In the genomic region with DNA sequence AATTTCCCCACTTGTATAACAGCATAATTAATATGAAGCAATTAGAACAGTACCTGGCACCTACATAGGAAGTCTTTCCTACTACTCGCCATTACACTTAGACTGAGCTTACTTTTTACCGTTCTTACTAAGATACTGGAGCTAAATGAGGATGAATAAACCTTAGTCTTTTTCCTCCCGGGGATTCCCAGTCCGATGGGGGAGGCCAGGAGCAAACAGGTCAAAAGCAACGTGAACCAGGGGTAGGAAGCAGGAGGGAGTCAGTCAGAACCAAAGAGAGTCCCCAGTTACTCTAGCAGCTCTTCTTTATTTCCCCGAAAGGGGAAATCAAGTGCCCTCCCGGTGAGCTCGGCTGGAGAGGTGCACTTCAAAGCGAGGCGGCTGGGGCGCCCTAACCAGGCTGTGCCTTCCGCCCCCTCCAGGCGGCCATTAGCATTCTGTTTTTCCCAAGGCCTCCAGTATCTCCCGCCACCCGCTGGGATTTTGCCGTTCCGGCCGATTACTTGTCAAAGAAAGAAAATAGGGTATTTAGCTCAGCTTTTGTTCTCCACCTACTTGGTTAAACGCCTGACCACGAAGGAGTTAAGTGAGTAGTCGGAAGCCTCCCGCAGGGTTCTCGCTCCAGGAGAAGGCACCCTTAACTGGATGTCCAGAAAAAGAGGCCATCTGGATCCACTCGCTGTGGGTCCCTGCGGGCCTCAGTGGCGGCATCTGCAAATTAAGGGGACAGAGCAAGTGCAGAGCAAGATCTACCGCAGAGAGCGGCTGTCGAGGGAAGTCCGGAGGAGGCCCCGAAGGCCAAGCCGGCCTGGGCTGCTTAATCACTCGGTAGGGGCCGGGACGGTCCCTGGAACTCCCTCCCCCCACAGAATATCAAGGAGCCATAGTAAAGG, we compare ENCODE assay signal across 10 cellular contexts. TPM values are rescaled to one million over a fixed set of nuclear protein-coding genes. Genes with fewer than 3 reads are reported as not detected.
A peak's percentile ranks its signal among the peaks of the same experiment; 100 is the strongest.
DNase-seq lines count a peak whose midpoint lies in the region; ATAC-seq and TF ChIP-seq lines count a peak whose summit lies in the region.
"Had no signal": no experiment of that assay in that cellular context is flagged by ENCODE, and none has a peak within 500 bp of the region (broad histone marks: within the 10 kb centered on the region; RNA-seq: fewer than 3 reads in every experiment).

No MANE protein-coding gene starts in this region.

- H3K4me1 ChIP-seq in IMR-90 (ENCODE audit: control insufficient read depth, insufficient read depth, low read length), result no peaks in the 10 kb centered on the region

- intact Hi-C loops in IMR-90 (cut with micrococcal nuclease), result no loop called here

- TF ChIP-seq CTCF in IMR-90 (conservative IDR thresholded peaks at IDR 0.05; ENCODE audit: low read depth, low read length) (0 out of 2 replicates have a peak, but pooled peaks have one; percentile 2), coronary artery (IDR thresholded peaks at IDR 0.05) (no peak), osteocyte (IDR thresholded peaks at IDR 0.05) (no peak)

- in situ Hi-C loops in IMR-90 (cut with MboI; ENCODE audit: low sequenced_read_pairs), result no loop called here

- no peak overlapping the region for H4K8ac ChIP-seq in IMR-90 (ENCODE audit: low read depth in 2 of 2, low read length in 2 of 2)

- H3K9ac ChIP-seq in IMR-90 (ENCODE audit: low read depth, low read length), result no peak overlapping the region

- H3K27me3 Mint-ChIP-seq in osteocyte (ENCODE audit: unreplicated experiment), result peaks cover 89% of the 10 kb centered on the region

- H2AK9ac ChIP-seq in IMR-90 (replicated peaks; ENCODE audit: low read depth, low read length, poor library complexity), result no peak overlapping the region

- H3K4ac ChIP-seq in IMR-90 (ENCODE audit: low read depth, low read length), result no peak overlapping the region

- no peaks in the 10 kb centered on the region for H4K20me1 ChIP-seq in IMR-90 (ENCODE audit: insufficient read depth, low read length)

- no peak overlapping the region for H3K27ac ChIP-seq in IMR-90 (ENCODE audit: insufficient read depth, low read length)
- no peak overlapping the region for H3K27ac ChIP-seq in coronary artery
- H3K27ac ChIP-seq: C4-2B had no signal

- H4K5ac ChIP-seq in IMR-90 (ENCODE audit: low read depth, low read length), result no peak overlapping the region

- BruUV-seq in IMR-90 (replicated peaks; lab: Mats Ljungman, UMichigan), result no TSS peak

- H3K14ac ChIP-seq in IMR-90 (replicated peaks; ENCODE audit: low read depth, low read length), result no peak overlapping the region

- no peaks in the 10 kb centered on the region for H3K36me3 Mint-ChIP-seq in osteocyte (ENCODE audit: unreplicated experiment)

- H3K9me3 ChIP-seq in IMR-90 (ENCODE audit: control insufficient read depth, insufficient read depth, low read length), result peaks cover 3% of the 10 kb centered on the region; the same call in 1 of the 2 replicates

- H3K4me2 ChIP-seq in IMR-90 (ENCODE audit: low read depth, low read length), result no peak overlapping the region

- no peak overlapping the region for H3K56ac ChIP-seq in IMR-90 (ENCODE audit: extremely low read depth, insufficient read depth, low read length)

- TF ChIP-seq POLR2A in IMR-90 (IDR thresholded peaks at IDR 0.05; ENCODE audit: low read depth, low read length), result no peak

- CTCF ChIA-PET in IMR-90 (lab: Yijun Ruan, JAX), result interaction anchor here (0.6 kb wide), 1 partner anchor 48 kb away, joined by 3 read pairs; no protein-coding TSS in a partner anchor

- no peaks in the 10 kb centered on the region for H3K79me1 ChIP-seq in IMR-90 (ENCODE audit: low read depth in 1 of 2, low read length in 2 of 2)

- no peak overlapping the region for H2BK20ac ChIP-seq in IMR-90 (ENCODE audit: low read depth, low read length)

- no peak overlapping the region for H3K18ac ChIP-seq in IMR-90 (ENCODE audit: low read depth, low read length)

- no peak overlapping the region for H2BK120ac ChIP-seq in IMR-90 (ENCODE audit: low read depth, low read length)

- no peaks in the 10 kb centered on the region for H3K36me3 ChIP-seq in IMR-90 (ENCODE audit: control insufficient read depth, insufficient read depth, low read length)

- 10% methylated on average over 2 of the region's 35 CpGs; no CpG with 5 or more reads in 1 of the 2 experiments for WGBS in IMR-90 (ENCODE audit: extremely low coverage in 2 of 2, insufficient read length in 1 of 2), 2 experiments

- no peak overlapping the region for H3K27ac Mint-ChIP-seq in osteocyte (ENCODE audit: unreplicated experiment)

- H4K91ac ChIP-seq in IMR-90 (ENCODE audit: insufficient read depth, low read depth, low read length), result no peak overlapping the region

- H3K9me1 ChIP-seq in IMR-90 (ENCODE audit: insufficient read depth, low read length), result no peaks in the 10 kb centered on the region; the same call in 1 of the 2 replicates

- peaks cover 39% of the 10 kb centered on the region for H3K4me1 Mint-ChIP-seq in osteocyte (ENCODE audit: unreplicated experiment)

- peak; percentile 1 for DNase-seq in NCI-H2227 (lab: John Stamatoyannopoulos, UW; ENCODE audit: unreplicated experiment)
- no peak for DNase-seq in NCI-H2227 treated with DMSO at 0.1 percent for 48 hours (lab: John Stamatoyannopoulos, UW)
- DNase-seq in IMR-90, result no peak
- no peak for DNase-seq in coronary artery (ENCODE audit: low spot score)
- DNase-seq in osteocyte (ENCODE audit: extremely low spot score, unreplicated experiment), result peak; percentile 80
- no peak for DNase-seq in stimulated activated CD4-positive, alpha-beta T cell treated with anti-CD3 and anti-CD28 coated beads, Interleukin-1b, Interleukin-23, amount 100 ng/mL, for 48 hours
- no peak for DNase-seq in middle frontal gyrus (ENCODE audit: extremely low spot score, low spot score)
- DNase-seq in cerebellar nuclear complex (lab: John Stamatoyannopoulos, UW), result no peak

- H2AFZ ChIP-seq in IMR-90 (replicated peaks; ENCODE audit: low read length, poor library complexity), result no peak overlapping the region

- peak overlapping the region; percentile 15 for H3K4me3 Mint-ChIP-seq in osteocyte (ENCODE audit: unreplicated experiment)

- H2BK15ac ChIP-seq in IMR-90 (ENCODE audit: low read depth, low read length), result no peak overlapping the region

- no peak overlapping the region for H3K23ac ChIP-seq in IMR-90 (ENCODE audit: low read depth, low read length)

- no peak overlapping the region for H2BK5ac ChIP-seq in IMR-90 (ENCODE audit: low read depth, low read length, poor library complexity, severe bottlenecking)

- H3K9me3 Mint-ChIP-seq in osteocyte (ENCODE audit: unreplicated experiment), result no peaks in the 10 kb centered on the region

- ATAC-seq in IMR-90 (ENCODE audit: low read depth), result no peak; the same call in 1 of the 2 replicates
- ATAC-seq: Panc1 had no signal

- POLR2A ChIA-PET in IMR-90 (lab: Charles Lee; ENCODE audit: unreplicated experiment), result interaction anchor here (0.6 kb wide), 1 partner anchor 379 kb away, joined by 4 read pairs; no protein-coding TSS in a partner anchor

- no peak overlapping the region for H2AK5ac ChIP-seq in IMR-90 (ENCODE audit: low read depth, low read length)

- peaks cover 82% of the 10 kb centered on the region for H3K27me3 ChIP-seq in IMR-90 (ENCODE audit: control insufficient read depth, insufficient read depth, low read length)

- dilution Hi-C loops in IMR-90 (cut with HindIII; ENCODE audit: low sequenced_read_pairs, unreplicated experiment), result no loop called here

- no peak for TF ChIP-seq RAD21 in IMR-90 (IDR thresholded peaks at IDR 0.05; ENCODE audit: low read length)

- H3K4me3 ChIP-seq in IMR-90 (ENCODE audit: insufficient read depth, low read depth, low read length), result no peak overlapping the region
- peak overlapping the region; percentile 29 for H3K4me3 ChIP-seq in coronary artery

TF ChIP-seq in IMR-90, 13 proteins besides CTCF, POLR2A, EP300 and RAD21:
- TF ChIP-seq USF2 (IDR thresholded peaks at IDR 0.05; ENCODE audit: low read depth, low read length) (no peak), CEBPB (IDR thresholded peaks at IDR 0.05; ENCODE audit: low read depth, low read length) (no peak), FOS (IDR thresholded peaks at IDR 0.05; ENCODE audit: low read depth, low read length) (no peak), RFX5 (IDR thresholded peaks at IDR 0.05; ENCODE audit: low read depth, low read length) (no peak), BHLHE40 (IDR thresholded peaks at IDR 0.05; ENCODE audit: low read depth, low read length) (no peak), RCOR1 (IDR thresholded peaks at IDR 0.05; ENCODE audit: insufficient replicate concordance, low read length) (no peak), CHD1 (IDR thresholded peaks at IDR 0.05; ENCODE audit: low read depth, low read length) (no peak), SMC3 (IDR thresholded peaks at IDR 0.05; ENCODE audit: low read depth, low read length) (no peak), NFE2L2 (IDR thresholded peaks at IDR 0.05; ENCODE audit: low read depth, low read length) (no peak), ELK1 (IDR thresholded peaks at IDR 0.05; ENCODE audit: borderline replicate concordance, low read depth, low read length) (no peak), MXI1 (IDR thresholded peaks at IDR 0.05; ENCODE audit: borderline replicate concordance, low read depth, low read length) (no peak), MAZ (IDR thresholded peaks at IDR 0.05; ENCODE audit: borderline replicate concordance, low read depth, low read length) (no peak), MAFK (IDR thresholded peaks at IDR 0.05; ENCODE audit: low read depth, low read length) (no peak)

RNA-seq across cellular contexts. Expression of gene EOMES, which starts 6.3 kb away (rescaled TPM):
- not detected in 2 replicates for total RNA-seq in IMR-90 (2012; rRNA removed)
- not detected in 2 replicates for polyA plus RNA-seq in IMR-90 (2012; rRNA removed)
- not detected in 2 replicates for polyA plus RNA-seq in IMR-90 (2012; cell fraction: cytosol; rRNA removed)
- not detected in 2 replicates for polyA plus RNA-seq in IMR-90 (2012; cell fraction: nucleus; rRNA removed; ENCODE audit: low replicate concordance)
- total RNA-seq in osteocyte, result not detected in 2 replicates

Comparison
In these comparisons a context has a peak if more than half of its experiments do, and no peak if none do; other contexts are left out.
1. DNase-seq: peak in NCI-H2227 (single experiment) and osteocyte (single experiment); none in NCI-H2227 treated with DMSO at 0.1 percent for 48 hours (single experiment), IMR-90 (single experiment), coronary artery (single experiment), stimulated activated CD4-positive, alpha-beta T cell treated with anti-CD3 and anti-CD28 coated beads, Interleukin-1b, Interleukin-23, amount 100 ng/mL, for 48 hours (single experiment), middle frontal gyrus (single experiment) and cerebellar nuclear complex (0 of 2).